8 cellular contexts compared by ENCODE assay signal in the genomic region with DNA sequence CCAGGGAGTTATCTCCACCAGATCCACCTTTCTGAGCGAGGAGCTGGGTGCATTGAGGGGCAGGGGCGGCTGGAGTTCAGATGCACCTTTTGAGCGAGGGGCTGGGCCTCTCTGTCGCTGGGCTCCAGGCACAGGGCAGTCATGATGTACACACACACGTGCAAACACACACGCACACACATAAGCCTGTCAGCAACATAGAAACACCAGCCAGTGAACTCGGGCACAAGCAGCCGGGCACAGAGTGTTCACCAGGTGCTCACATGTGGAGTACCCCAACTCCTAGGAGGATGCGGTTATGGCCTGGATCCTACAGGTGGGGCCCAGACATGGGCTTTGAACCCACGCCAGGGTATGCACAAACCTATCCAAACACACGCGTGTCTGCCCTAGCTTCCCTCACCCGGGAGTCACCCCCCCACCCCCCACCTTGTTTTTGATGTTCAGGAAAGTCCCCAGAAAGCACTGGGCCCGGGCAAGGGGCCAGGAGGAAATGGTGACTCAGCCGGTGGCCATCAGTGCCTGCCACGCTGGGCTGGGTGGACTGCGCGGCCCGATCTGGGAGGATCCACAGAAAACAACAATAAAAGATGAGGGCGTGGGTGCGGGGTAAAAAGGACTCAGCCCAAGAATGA. TPM values are rescaled to one million over a fixed set of nuclear protein-coding genes. Genes with fewer than 3 reads are reported as not detected.
DNase-seq lines count a peak whose midpoint lies in the region; ATAC-seq and TF ChIP-seq lines count a peak whose summit lies in the region.

No MANE protein-coding gene starts in this region.

- peak; percentile 82 for ATAC-seq in aorta (ENCODE audit: low FRiP score)

- peak overlapping the region; percentile 47 for H3K4me2 ChIP-seq in osteoblast (ENCODE audit: insufficient read depth, low read length)

- intact Hi-C loops in esophagus muscularis mucosa (cut with DNase I) (no loop called here), aorta (cut with DNase I) (loop anchor here (2.0 kb wide), 2 partner anchors 28 to 30 kb away; no protein-coding TSS in a partner anchor)

- TF ChIP-seq EP300 in esophagus muscularis mucosa (IDR thresholded peaks at IDR 0.05), result no peak

- H3K36me3 ChIP-seq in esophagus muscularis mucosa (no peaks in the 10 kb centered on the region), osteoblast (ENCODE audit: insufficient read depth, low read length) (no peaks in the 10 kb centered on the region), aorta (ENCODE audit: control insufficient read depth in 1 of 2, insufficient read depth in 2 of 2, low read length in 1 of 2) (no peaks in the 10 kb centered on the region)

- 56% methylated on average over 6 of the region's 21 CpGs for WGBS in esophagus muscularis mucosa
- 13 to 15% methylated on average over 21 of the region's 21 CpGs for WGBS in aorta, 2 donors

- H2AFZ ChIP-seq in osteoblast (ENCODE audit: low read length), result peak overlapping the region; percentile 47

- no peaks in the 10 kb centered on the region for H3K27me3 ChIP-seq in esophagus muscularis mucosa
- no peaks in the 10 kb centered on the region for H3K27me3 ChIP-seq in osteoblast (ENCODE audit: insufficient read depth, low read length)
- no peaks in the 10 kb centered on the region for H3K27me3 ChIP-seq in aorta (ENCODE audit: control insufficient read depth in 1 of 2, insufficient read depth in 2 of 2, low read length in 1 of 2)

- H3K4me3 ChIP-seq in AG10803 (ENCODE audit: low read length), result peak overlapping the region; percentile 4; the same call in 1 of the 2 replicates
- peak overlapping the region in 1 of 4 donors; percentile 25 for H3K4me3 ChIP-seq in esophagus muscularis mucosa
- H3K4me3 ChIP-seq in osteoblast (ENCODE audit: insufficient read depth, low read length), result peak overlapping the region; percentile 13
- H3K4me3 ChIP-seq in aorta (ENCODE audit: low read length in 2 of 2), result no peak overlapping the region

- H3K27ac ChIP-seq in esophagus muscularis mucosa (replicated peaks in 1 of 4) (peak overlapping the region; percentile 81 to 85 (median 84)), osteoblast (ENCODE audit: low read depth, low read length) (peak overlapping the region; percentile 66), aorta (ENCODE audit: low read depth in 1 of 2, low read length in 2 of 2) (peak overlapping the region; percentile 51 to 98)

- H3K9me3 ChIP-seq in esophagus muscularis mucosa (no peaks in the 10 kb centered on the region), osteoblast (ENCODE audit: low read depth, low read length) (no peaks in the 10 kb centered on the region), aorta (ENCODE audit: control insufficient read depth, low read length) (no peaks in the 10 kb centered on the region)

- no peak for TF ChIP-seq POLR2A in esophagus muscularis mucosa (IDR thresholded peaks at IDR 0.05; ENCODE audit: low read depth)

- no peaks in the 10 kb centered on the region for H3K79me2 ChIP-seq in osteoblast (ENCODE audit: insufficient read depth, low read length)

- DNase-seq in AG10803 (ENCODE audit: low read depth) (peak; percentile 82), LHCN-M2 (ENCODE audit: low read depth) (peak; percentile 79), esophagus muscularis mucosa (ENCODE audit: extremely low spot score) (peak; percentile 95), osteoblast (ENCODE audit: insufficient read length, low spot score, missing footprints) (peak; percentile 97), aorta (peak; percentile 96 to 98), iPS-NIHi7 (ENCODE audit: extremely low spot score) (no peak), SKM-1 treated with dmso at 0.1 percent for 144 hours (lab: John Stamatoyannopoulos, UW; ENCODE audit: unreplicated experiment) (no peak)
- peak; percentile 76 for DNase-seq in activated CD8-positive, alpha-beta memory T cell treated with anti-CD3 and anti-CD28 coated beads, Interleukin-2, amount 50 U/mL, for 4 hours

- no peaks in the 10 kb centered on the region for H4K20me1 ChIP-seq in osteoblast (ENCODE audit: insufficient read depth, low read length)

- TF ChIP-seq CTCF in AG10803 (conservative IDR thresholded peaks at IDR 0.05; ENCODE audit: low read length), result no peak
- TF ChIP-seq CTCF in esophagus muscularis mucosa (IDR thresholded peaks at IDR 0.05), result no peak
- TF ChIP-seq CTCF in osteoblast (IDR thresholded peaks at IDR 0.05; ENCODE audit: extremely low read depth, low read depth, low read length), result no peak

- H3K4me1 ChIP-seq in esophagus muscularis mucosa (peaks cover 78 to 83% (median 82%) of the 10 kb centered on the region in 4 donors), osteoblast (ENCODE audit: insufficient read depth, low read length) (peaks cover 39% of the 10 kb centered on the region), aorta (ENCODE audit: control insufficient read depth in 1 of 2, insufficient read depth in 2 of 2, low read length in 2 of 2) (peaks cover 2 to 4% of the 10 kb centered on the region in 2 donors)

RNA-seq across cellular contexts. Expression of a gene that starts 13.3 kb away (rescaled TPM):
- 9.0 and 15.0 TPM in 2 replicates for total RNA-seq in LHCN-M2 (2014; rRNA removed)
- 6.2 TPM for polyA plus RNA-seq in LHCN-M2 (2012)
- 10 to 100 TPM; 30.6 to 69.2 (median 62.5) TPM for total RNA-seq in esophagus muscularis mucosa
- 15.9 and 22.4 TPM in 2 replicates for total RNA-seq in osteoblast
- total RNA-seq in aorta, result 10 to 100 TPM; 40.6 to 60.5 TPM
- polyA plus RNA-seq in aorta, result 100 to 1,000 TPM in 1 of 2 donors, 10 to 100 TPM in 1; 82.5 to 104 TPM

RNA-seq across cellular contexts. Expression of a gene that starts 54.3 kb away (rescaled TPM):
- total RNA-seq in LHCN-M2 (2014; rRNA removed), result 0.06 TPM in 1 of 2 replicates, not detected in the other
- polyA plus RNA-seq in LHCN-M2 (2012), result 0.18 TPM
- total RNA-seq in esophagus muscularis mucosa, result under 1 TPM in 2 of 4 donors, not detected in 2; 0.17 to 0.23 TPM
- total RNA-seq in osteoblast, result under 0.01 TPM in 1 of 2 replicates, not detected in the other
- under 1 TPM in 1 of 2 donors, not detected in 1; 0.13 TPM for total RNA-seq in aorta
- under 1 TPM in 1 of 2 donors, not detected in 1; 0.13 TPM for polyA plus RNA-seq in aorta

Comparison
In these comparisons a context has a peak if more than half of its experiments do, and no peak if none do; other contexts are left out.
1. DNase-seq: peak in AG10803 (single experiment), LHCN-M2 (single experiment), activated CD8-positive, alpha-beta memory T cell treated with anti-CD3 and anti-CD28 coated beads, Interleukin-2, amount 50 U/mL, for 4 hours (single experiment), esophagus muscularis mucosa (single experiment), osteoblast (single experiment) and aorta (2 of 2); none in iPS-NIHi7 (single experiment) and SKM-1 treated with dmso at 0.1 percent for 144 hours (single experiment).
2. H3K4me3 ChIP-seq: peak in AG10803 (single experiment) and osteoblast (single experiment); none in aorta (0 of 2).
3. Peak in every context shown above with its lines, with median percentiles within 50 percentile points of each other: H3K27ac ChIP-seq.